ENCODE assay signal across 16 cellular contexts in genomic region chr10:21920633-21921032, GRCh38.
DNase-seq lines count a peak whose midpoint lies in the region; ATAC-seq, FAIRE-seq and TF ChIP-seq lines count a peak whose summit lies in the region.
"Had no signal": no experiment of that assay in that cellular context is flagged by ENCODE, and none has a peak within 500 bp of the region (broad histone marks: within the 10 kb centered on the region; RNA-seq: fewer than 3 reads in every experiment).

No MANE protein-coding gene starts in this region.

- H3K27me3 Mint-ChIP-seq in astrocyte (ENCODE audit: low read depth, unreplicated experiment) = no peaks in the 10 kb centered on the region
- H3K27me3 Mint-ChIP-seq in stimulated activated naive CD8-positive, alpha-beta T cell treated with anti-CD3 and anti-CD28 coated beads, Interleukin-15, amount 100 ng/mL, for 72 hours = no peaks in the 10 kb centered on the region
- H3K27me3 Mint-ChIP-seq: CD8-positive, alpha-beta memory T cell had no signal

- no peak overlapping the region for H3K4me3 Mint-ChIP-seq in astrocyte (ENCODE audit: unreplicated experiment)
- H3K4me3 Mint-ChIP-seq in stimulated activated naive CD8-positive, alpha-beta T cell treated with anti-CD3 and anti-CD28 coated beads, Interleukin-15, amount 100 ng/mL, for 72 hours = no peak overlapping the region
- H3K4me3 Mint-ChIP-seq: CD8-positive, alpha-beta memory T cell had no signal

- intact Hi-C loops in HepG2 (cut with micrococcal nuclease; ENCODE audit: unreplicated experiment) = no loop called here
- intact Hi-C loops in right lobe of liver (cut with DNase I) = no loop called here

- no peak for TF ChIP-seq POLR2A in HepG2 (IDR thresholded peaks at IDR 0.05; ENCODE audit: insufficient read depth in 1 of 2, low read depth in 2 of 2, low read length in 2 of 2)
- TF ChIP-seq POLR2A in right lobe of liver (IDR thresholded peaks at IDR 0.05) = no peak

- no peaks in the 10 kb centered on the region for H3K9me3 Mint-ChIP-seq in astrocyte (ENCODE audit: unreplicated experiment)
- no peaks in the 10 kb centered on the region for H3K9me3 Mint-ChIP-seq in stimulated activated naive CD8-positive, alpha-beta T cell treated with anti-CD3 and anti-CD28 coated beads, Interleukin-15, amount 100 ng/mL, for 72 hours
- H3K9me3 Mint-ChIP-seq: CD8-positive, alpha-beta memory T cell had no signal

- H3K4me1 Mint-ChIP-seq in astrocyte (ENCODE audit: low read depth, unreplicated experiment) = peaks cover 23% of the 10 kb centered on the region
- no peaks in the 10 kb centered on the region for H3K4me1 Mint-ChIP-seq in stimulated activated naive CD8-positive, alpha-beta T cell treated with anti-CD3 and anti-CD28 coated beads, Interleukin-15, amount 100 ng/mL, for 72 hours

- H3K79me2 ChIP-seq in HepG2 (ENCODE audit: insufficient read depth, low read length) (no peaks in the 10 kb centered on the region), astrocyte (ENCODE audit: insufficient read depth, low read length) (peaks cover 3% of the 10 kb centered on the region)

- H3K27ac ChIP-seq in HepG2 (ENCODE audit: extremely low read length, insufficient read depth, low read length) (no peak overlapping the region), right lobe of liver (no peak overlapping the region), astrocyte (ENCODE audit: low read depth, low read length) (no peak overlapping the region), foreskin keratinocyte (no peak overlapping the region)
- H3K27ac ChIP-seq: BLaER1, GM23248 had no signal

- H3K4me1 ChIP-seq in HepG2 (ENCODE audit: insufficient read depth, low read length) = no peaks in the 10 kb centered on the region
- H3K4me1 ChIP-seq in right lobe of liver = no peaks in the 10 kb centered on the region
- H3K4me1 ChIP-seq in astrocyte (ENCODE audit: insufficient read depth, low read length) = no peaks in the 10 kb centered on the region
- no peaks in the 10 kb centered on the region for H3K4me1 ChIP-seq in foreskin keratinocyte
- H3K4me1 ChIP-seq: BLaER1 had no signal

- H3K9ac ChIP-seq in HepG2 (ENCODE audit: insufficient read depth, low read depth, low read length) (no peak overlapping the region), astrocyte (ENCODE audit: low read length) (no peak overlapping the region)
- H3K9ac ChIP-seq: BLaER1, GM23248 had no signal

- no peaks in the 10 kb centered on the region for H4K20me1 ChIP-seq in HepG2 (ENCODE audit: insufficient read depth, low read length)
- no peaks in the 10 kb centered on the region for H4K20me1 ChIP-seq in astrocyte (ENCODE audit: insufficient read depth, low read length)
- H4K20me1 ChIP-seq: BLaER1 had no signal

- H3K36me3 ChIP-seq in HepG2 (replicated peaks in 1 of 2; ENCODE audit: control insufficient read depth in 1 of 2, insufficient read depth in 2 of 2, low read length in 2 of 2) = no peaks in the 10 kb centered on the region
- H3K36me3 ChIP-seq in right lobe of liver = no peaks in the 10 kb centered on the region
- H3K36me3 ChIP-seq in astrocyte (ENCODE audit: insufficient read depth, low read length) = no peaks in the 10 kb centered on the region
- H3K36me3 ChIP-seq: BLaER1 had no signal

- TF ChIP-seq CTCF in HepG2 (CRISPR knock-in tag; IDR thresholded peaks at IDR 0.05) (no peak), right lobe of liver (IDR thresholded peaks at IDR 0.05) (no peak), astrocyte (IDR thresholded peaks at IDR 0.05; ENCODE audit: insufficient read depth, low read depth, low read length) (no peak), foreskin keratinocyte (conservative IDR thresholded peaks at IDR 0.05) (no peak)

- POLR2A ChIA-PET in HepG2 (lab: Yijun Ruan, JAX) = no interaction called here

- TF ChIP-seq EP300 in HepG2 (IDR thresholded peaks at IDR 0.05; ENCODE audit: low read depth in 2 of 2, low read length in 2 of 2) = no peak
- no peak for TF ChIP-seq EP300 in HepG2 (CRISPR knock-in tag; IDR thresholded peaks at IDR 0.05; ENCODE audit: borderline replicate concordance)

- in situ Hi-C loops in HepG2 (cut with HindIII; ENCODE audit: extremely low pct_ligation_motif_present, low pct_unique_long_range_greater_than_20kb) = no loop called here

- H3K27me3 ChIP-seq in HepG2 (ENCODE audit: control insufficient read depth in 1 of 2, insufficient read depth in 2 of 2, low read length in 2 of 2) (no peaks in the 10 kb centered on the region), right lobe of liver (no peaks in the 10 kb centered on the region), astrocyte (ENCODE audit: insufficient read depth, low read length) (no peaks in the 10 kb centered on the region), foreskin keratinocyte (no peaks in the 10 kb centered on the region)
- H3K27me3 ChIP-seq: BLaER1 had no signal

- H3K36me3 Mint-ChIP-seq in astrocyte (ENCODE audit: low read depth, unreplicated experiment) = peaks cover 2% of the 10 kb centered on the region

- H3K9me3 ChIP-seq in HepG2 (ENCODE audit: low read length) (no peaks in the 10 kb centered on the region), right lobe of liver (no peaks in the 10 kb centered on the region), astrocyte (ENCODE audit: insufficient read depth, low read depth, low read length) (no peaks in the 10 kb centered on the region)
- H3K9me3 ChIP-seq: BLaER1 had no signal

- DNase-seq in HepG2 (ENCODE audit: low spot score) (no peak), right lobe of liver (no peak), astrocyte (ENCODE audit: low read depth) (peak; percentile 2), foreskin keratinocyte (no peak), COR-L47 (lab: John Stamatoyannopoulos, UW) (no peak)
- DNase-seq in stimulated activated naive CD8-positive, alpha-beta T cell treated with anti-CD3 and anti-CD28 coated beads, Interleukin-15, amount 100 ng/mL, for 72 hours = no peak
- DNase-seq: 8988T; AML-193; CD8-positive, alpha-beta memory T cell; DMS53; GM23248 had no signal

- FAIRE-seq in HepG2 (lab: Jason Lieb, UNC) = no peak
- FAIRE-seq in astrocyte (lab: Jason Lieb, UNC) = no peak
- FAIRE-seq: H54 had no signal

- CTCF ChIA-PET in HepG2 (lab: Yijun Ruan, JAX; ENCODE audit: low intra/inter-chr PET ratio, low total read pairs) = no interaction called here

- H3K27ac Mint-ChIP-seq in astrocyte (ENCODE audit: unreplicated experiment) = no peak overlapping the region
- H3K27ac Mint-ChIP-seq in stimulated activated naive CD8-positive, alpha-beta T cell treated with anti-CD3 and anti-CD28 coated beads, Interleukin-15, amount 100 ng/mL, for 72 hours = no peak overlapping the region
- H3K27ac Mint-ChIP-seq: CD8-positive, alpha-beta memory T cell had no signal

- H3K4me2 ChIP-seq in HepG2 (ENCODE audit: low read depth, low read length) (no peak overlapping the region), astrocyte (ENCODE audit: low read length) (no peak overlapping the region)
- H3K4me2 ChIP-seq: BLaER1 had no signal

- BruUV-seq in HepG2 (replicated peaks; lab: Mats Ljungman, UMichigan) = no TSS peak

- ATAC-seq in HepG2 (no peak), right lobe of liver (no peak), foreskin keratinocyte (peak; percentile 19), HG03460 (IDR thresholded peaks at IDR 0.05; ENCODE audit: unreplicated experiment) (no peak), GM19463 (IDR thresholded peaks at IDR 0.05; ENCODE audit: unreplicated experiment) (no peak)
- no peak for ATAC-seq in stimulated activated naive CD8-positive, alpha-beta T cell treated with anti-CD3 and anti-CD28 coated beads, Interleukin-15, amount 100 ng/mL, for 72 hours
- ATAC-seq: HCT116 had no signal

- no peak overlapping the region for H3K4me3 ChIP-seq in HepG2 (replicated peaks in 1 of 3; ENCODE audit: insufficient read depth in 1 of 3, low read depth in 2 of 3, low read length in 3 of 3)
- no peak overlapping the region for H3K4me3 ChIP-seq in right lobe of liver
- H3K4me3 ChIP-seq in astrocyte (ENCODE audit: insufficient read depth, low read depth, low read length) = no peak overlapping the region
- H3K4me3 ChIP-seq: BLaER1, GM23248 had no signal

- H2AFZ ChIP-seq in HepG2 (ENCODE audit: low read length) = no peak overlapping the region
- H2AFZ ChIP-seq in astrocyte (ENCODE audit: low read depth, low read length) = no peak overlapping the region
- H2AFZ ChIP-seq: GM23248 had no signal

- TF ChIP-seq RAD21 in HepG2 (CRISPR knock-in tag; IDR thresholded peaks at IDR 0.05) = no peak

- WGBS in HepG2 (ENCODE audit: low lambda C conversion rate) = 96% methylated on average over 3 of the region's 3 CpGs
- 100% methylated on average over 3 of the region's 3 CpGs for WGBS in right lobe of liver (ENCODE audit: insufficient coverage, low coverage, low lambda C conversion rate, missing lambda C conversion rate)

TF ChIP-seq in HepG2, 621 proteins besides CTCF, POLR2A, EP300 and RAD21:
- TF ChIP-seq ZSCAN21 (CRISPR knock-in tag; IDR thresholded peaks at IDR 0.05; ENCODE audit: borderline replicate concordance) = no peak
- TF ChIP-seq MAFF (IDR thresholded peaks at IDR 0.05; ENCODE audit: low read depth, low read length) = 0 out of 2 replicates have a peak, but pooled peaks have one; percentile 7
- TF ChIP-seq MAFK (conservative IDR thresholded peaks at IDR 0.05 in 1 of 2, IDR thresholded peaks at IDR 0.05 in 1 of 2; ENCODE audit: low read length in 2 of 2) = peak; percentile 13 to 48; a peak in 2 of 4 replicates
